ENCODE assay signal across 1 cellular context in genomic region chr20:45641076-45641475, GRCh38.
DNase-seq lines count a peak whose midpoint lies in the region; ATAC-seq and TF ChIP-seq lines count a peak whose summit lies in the region.
"Not testable (repeated sequence)": the region's sequence is repeated elsewhere in the genome, so short reads cannot be mapped to it uniquely, and the experiment has no call there.

No MANE protein-coding gene starts in this region.

- peak; percentile 56 for DNase-seq in RWPE2 (ENCODE audit: low spot score)

- H3K36me3 ChIP-seq in RWPE2 (ENCODE audit: low read depth), result not testable (repeated sequence)

- not testable (repeated sequence) for H3K27ac ChIP-seq in RWPE2 (ENCODE audit: poor library complexity, severe bottlenecking)

- not testable (repeated sequence) for H3K9me3 ChIP-seq in RWPE2 (ENCODE audit: severe bottlenecking)

- not testable (repeated sequence) for ATAC-seq in RWPE2 (ENCODE audit: low read depth)

- H3K4me1 ChIP-seq in RWPE2 (ENCODE audit: insufficient read depth, poor library complexity, severe bottlenecking), result not testable (repeated sequence)

- H3K4me3 ChIP-seq in RWPE2 (ENCODE audit: severe bottlenecking), result not testable (repeated sequence)

- H3K27me3 ChIP-seq in RWPE2 (ENCODE audit: insufficient read depth, poor library complexity, severe bottlenecking), result peaks cover 24% of the 10 kb centered on the region

- TF ChIP-seq CTCF in RWPE2 (IDR thresholded peaks at IDR 0.05; ENCODE audit: poor library complexity, severe bottlenecking), result not testable (repeated sequence)
